ENCODE assay signal across 8 cellular contexts in the genomic region with DNA sequence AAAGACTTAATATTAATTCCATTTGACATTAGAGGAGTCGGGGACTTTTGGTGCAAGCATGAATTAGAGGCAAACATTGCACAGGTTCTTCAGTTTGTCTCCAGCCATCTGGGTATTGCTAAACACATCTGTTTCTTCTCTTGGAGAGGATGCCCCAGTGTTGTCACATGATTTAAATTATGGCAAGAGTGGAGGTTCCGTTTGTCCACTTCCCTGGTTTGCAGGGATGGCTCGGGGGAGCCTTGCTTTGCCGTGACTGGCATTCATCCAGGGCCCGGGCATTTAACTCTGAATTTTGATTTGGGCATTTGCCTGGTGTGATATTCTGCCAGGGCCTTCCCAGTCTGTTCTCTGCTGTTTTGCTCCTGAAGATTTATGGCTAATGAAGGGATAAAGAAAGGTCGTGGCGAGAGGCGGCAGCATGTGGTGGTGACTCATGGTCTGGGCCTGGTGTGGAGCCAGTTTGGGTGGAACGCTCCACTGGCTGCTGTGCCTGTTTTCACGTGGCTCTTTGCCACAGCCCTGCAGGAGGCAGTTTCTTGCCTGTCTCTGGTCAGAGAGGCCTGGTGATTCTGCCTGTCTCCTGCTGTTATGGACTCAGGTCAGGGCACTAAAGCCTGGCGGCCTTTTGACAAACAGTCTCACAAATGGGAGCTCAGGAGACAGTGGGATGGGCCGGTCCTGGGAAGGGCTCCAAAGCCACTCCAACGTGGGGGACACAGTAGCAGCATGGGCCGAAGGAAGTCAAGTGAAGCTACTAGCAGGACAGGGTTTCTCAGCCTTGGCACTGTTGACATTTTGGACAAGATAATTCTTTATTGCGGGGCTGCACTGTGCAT.
A peak's percentile ranks its signal among the peaks of the same experiment; 100 is the strongest.
DNase-seq lines count a peak whose midpoint lies in the region; ATAC-seq and TF ChIP-seq lines count a peak whose summit lies in the region.

No MANE protein-coding gene starts in this region.

- peak; percentile 90 for DNase-seq in ELR (ENCODE audit: low read depth)
- DNase-seq in NCI-H446 (lab: John Stamatoyannopoulos, UW), result peak; percentile 94 to 98
- peak; percentile 77 for DNase-seq in colonic mucosa
- peak; percentile 75 for DNase-seq in lower lobe of right lung
- peak; percentile 85 to 86 for DNase-seq in tibial nerve (ENCODE audit: low spot score in 2 of 2)
- no peak for DNase-seq in activated CD4-positive, alpha-beta T cell treated with anti-CD3 and anti-CD28 coated beads, Interleukin-2, amount 50 U/mL, for 4 hours

- TF ChIP-seq POLR2A in tibial nerve (IDR thresholded peaks at IDR 0.05), result no peak

- H3K4me3 ChIP-seq in colonic mucosa (no peak overlapping the region), lower lobe of right lung (peak overlapping the region; percentile 15), tibial nerve (peak overlapping the region in 1 of 4 donors; percentile 23)

- H3K4me1 ChIP-seq in colonic mucosa, result no peaks in the 10 kb centered on the region
- H3K4me1 ChIP-seq in lower lobe of right lung, result peaks cover 18% of the 10 kb centered on the region
- H3K4me1 ChIP-seq in tibial nerve, result peaks cover 0 to 58% (median 18%) of the 10 kb centered on the region in 4 donors

- WGBS in tibial nerve, 2 donors, result 28 to 34% methylated on average over 14 to 15 of the region's 15 CpGs

- ATAC-seq in lower lobe of right lung (peak; percentile 87 to 91), HG02938 (IDR thresholded peaks at IDR 0.05; ENCODE audit: unreplicated experiment) (no peak), GM19452 (IDR thresholded peaks at IDR 0.05; ENCODE audit: unreplicated experiment) (no peak)

- H3K27ac ChIP-seq in colonic mucosa (peak overlapping the region; percentile 41), lower lobe of right lung (peak overlapping the region; percentile 69), tibial nerve (peak overlapping the region; percentile 55 to 89 (median 70))

- intact Hi-C loops in colonic mucosa (cut with DNase I), result loop anchor here (10.0 kb wide), 2 partner anchors 102 to 168 kb away; a partner anchor contains a TSS
- intact Hi-C loops in lower lobe of right lung (cut with DNase I), result no loop called here

- H3K27me3 ChIP-seq in colonic mucosa (no peaks in the 10 kb centered on the region), lower lobe of right lung (ENCODE audit: low read depth) (no peaks in the 10 kb centered on the region), tibial nerve (no peaks in the 10 kb centered on the region)

- peak; percentile 63 to 97 for TF ChIP-seq EP300 in tibial nerve (IDR thresholded peaks at IDR 0.05)

- H3K36me3 ChIP-seq in colonic mucosa, result no peaks in the 10 kb centered on the region
- H3K36me3 ChIP-seq in lower lobe of right lung, result no peaks in the 10 kb centered on the region
- H3K36me3 ChIP-seq in tibial nerve, result no peaks in the 10 kb centered on the region

- no peaks in the 10 kb centered on the region for H3K9me3 ChIP-seq in colonic mucosa
- no peaks in the 10 kb centered on the region for H3K9me3 ChIP-seq in lower lobe of right lung
- no peaks in the 10 kb centered on the region for H3K9me3 ChIP-seq in tibial nerve

- no peak overlapping the region for H3K9ac ChIP-seq in colonic mucosa (ENCODE audit: low read depth in 2 of 2, low read length in 2 of 2)

- TF ChIP-seq CTCF in colonic mucosa (IDR thresholded peaks at IDR 0.05) (no peak), lower lobe of right lung (IDR thresholded peaks at IDR 0.05) (no peak), tibial nerve (IDR thresholded peaks at IDR 0.05) (peak in 1 of 5 experiments; percentile 10)

Comparison
In these comparisons a context has a peak if more than half of its experiments do, and no peak if none do; other contexts are left out.
1. DNase-seq: peak in ELR (single experiment), NCI-H446 (2 of 2), colonic mucosa (single experiment), lower lobe of right lung (single experiment) and tibial nerve (2 of 2); none in activated CD4-positive, alpha-beta T cell treated with anti-CD3 and anti-CD28 coated beads, Interleukin-2, amount 50 U/mL, for 4 hours (0 of 2).
2. ATAC-seq: peak in lower lobe of right lung (2 of 2); none in HG02938 (single experiment) and GM19452 (single experiment).
3. Peak in every context shown above with its lines, with median percentiles within 50 percentile points of each other: H3K27ac ChIP-seq.